In genomic region chr9:109894921-109895758, GRCh38 we compare ENCODE assay signal across 9 cellular contexts.
DNase-seq lines count a peak whose midpoint lies in the region; ATAC-seq lines count a peak whose summit lies in the region.
"Had no signal": no experiment of that assay in that cellular context is flagged by ENCODE, and none has a peak within 500 bp of the region (broad histone marks: within the 10 kb centered on the region; RNA-seq: fewer than 3 reads in every experiment).

No MANE protein-coding gene starts in this region.

- H3K9me3 Mint-ChIP-seq in activated naive CD4-positive, alpha-beta T cell treated with anti-CD3 and anti-CD28 coated beads for 36 hours = peaks cover 2% of the 10 kb centered on the region
- H3K9me3 Mint-ChIP-seq in activated naive CD4-positive, alpha-beta T cell treated with anti-CD3 and anti-CD28 coated beads, Interleukin-2, amount 10 ng/mL, durations not matched to agents 7 days and 5 days = no peaks in the 10 kb centered on the region
- H3K9me3 Mint-ChIP-seq in activated naive CD8-positive, alpha-beta T cell treated with anti-CD3 and anti-CD28 coated beads for 36 hours = no peaks in the 10 kb centered on the region
- H3K9me3 Mint-ChIP-seq in stimulated activated effector memory CD8-positive, alpha-beta T cell treated with anti-CD3 and anti-CD28 coated beads, Interleukin-12 subunit alpha, Interleukin-12 subunit beta, amount 100 ng/mL, for 72 hours = no peaks in the 10 kb centered on the region
- H3K9me3 Mint-ChIP-seq in CD8-positive, alpha-beta memory T cell = no peaks in the 10 kb centered on the region
- H3K9me3 Mint-ChIP-seq: CD4-positive, CD25-positive, alpha-beta regulatory T cell had no signal

- no peaks in the 10 kb centered on the region for H3K9me3 ChIP-seq in effector memory CD4-positive, alpha-beta T cell (ENCODE audit: control insufficient read depth, low read length)
- H3K9me3 ChIP-seq in CD8-positive, alpha-beta memory T cell (ENCODE audit: low read length) = no peaks in the 10 kb centered on the region

- H3K27me3 Mint-ChIP-seq in activated naive CD4-positive, alpha-beta T cell treated with anti-CD3 and anti-CD28 coated beads for 36 hours (ENCODE audit: low read depth) = no peaks in the 10 kb centered on the region
- no peaks in the 10 kb centered on the region for H3K27me3 Mint-ChIP-seq in activated naive CD4-positive, alpha-beta T cell treated with anti-CD3 and anti-CD28 coated beads, Interleukin-2, amount 10 ng/mL, durations not matched to agents 7 days and 5 days
- no peaks in the 10 kb centered on the region for H3K27me3 Mint-ChIP-seq in activated naive CD8-positive, alpha-beta T cell treated with anti-CD3 and anti-CD28 coated beads for 36 hours
- peaks cover 0 to 5% of the 10 kb centered on the region in 2 donors for H3K27me3 Mint-ChIP-seq in CD8-positive, alpha-beta memory T cell

- peak; percentile 89 for DNase-seq in activated naive CD4-positive, alpha-beta T cell treated with anti-CD3 and anti-CD28 coated beads for 36 hours
- DNase-seq in activated naive CD4-positive, alpha-beta T cell treated with anti-CD3 and anti-CD28 coated beads, Interleukin-2, amount 10 ng/mL, durations not matched to agents 7 days and 5 days = no peak
- peak; percentile 26 for DNase-seq in activated naive CD8-positive, alpha-beta T cell treated with anti-CD3 and anti-CD28 coated beads for 36 hours
- no peak for DNase-seq in stimulated activated effector memory CD8-positive, alpha-beta T cell treated with anti-CD3 and anti-CD28 coated beads, Interleukin-12 subunit alpha, Interleukin-12 subunit beta, amount 100 ng/mL, for 72 hours (ENCODE audit: low spot score in 2 of 2)
- no peak for DNase-seq in NCI-H69 (lab: John Stamatoyannopoulos, UW)
- no peak for DNase-seq in effector memory CD4-positive, alpha-beta T cell
- no peak for DNase-seq in CD8-positive, alpha-beta memory T cell
- DNase-seq: CD4-positive, CD25-positive, alpha-beta regulatory T cell had no signal

- H3K27me3 ChIP-seq in effector memory CD4-positive, alpha-beta T cell (replicated peaks; ENCODE audit: control insufficient read depth, insufficient read depth, low read length, poor library complexity, severe bottlenecking) = no peaks in the 10 kb centered on the region
- H3K27me3 ChIP-seq in CD8-positive, alpha-beta memory T cell (ENCODE audit: insufficient read depth, low read length, poor library complexity, severe bottlenecking) = no peaks in the 10 kb centered on the region

- peak overlapping the region; percentile 92 for H3K27ac Mint-ChIP-seq in activated naive CD4-positive, alpha-beta T cell treated with anti-CD3 and anti-CD28 coated beads for 36 hours
- no peak overlapping the region for H3K27ac Mint-ChIP-seq in activated naive CD4-positive, alpha-beta T cell treated with anti-CD3 and anti-CD28 coated beads, Interleukin-2, amount 10 ng/mL, durations not matched to agents 7 days and 5 days
- peak overlapping the region; percentile 65 for H3K27ac Mint-ChIP-seq in activated naive CD8-positive, alpha-beta T cell treated with anti-CD3 and anti-CD28 coated beads for 36 hours
- no peak overlapping the region for H3K27ac Mint-ChIP-seq in stimulated activated effector memory CD8-positive, alpha-beta T cell treated with anti-CD3 and anti-CD28 coated beads, Interleukin-12 subunit alpha, Interleukin-12 subunit beta, amount 100 ng/mL, for 72 hours
- no peak overlapping the region for H3K27ac Mint-ChIP-seq in CD8-positive, alpha-beta memory T cell
- H3K27ac Mint-ChIP-seq: CD4-positive, CD25-positive, alpha-beta regulatory T cell had no signal

- POLR2A ChIA-PET in CD8-positive, alpha-beta memory T cell (lab: Charles Lee) = no interaction called here

- peak overlapping the region; percentile 45 for H3K4me3 Mint-ChIP-seq in activated naive CD4-positive, alpha-beta T cell treated with anti-CD3 and anti-CD28 coated beads for 36 hours
- H3K4me3 Mint-ChIP-seq in activated naive CD4-positive, alpha-beta T cell treated with anti-CD3 and anti-CD28 coated beads, Interleukin-2, amount 10 ng/mL, durations not matched to agents 7 days and 5 days = no peak overlapping the region
- no peak overlapping the region for H3K4me3 Mint-ChIP-seq in activated naive CD8-positive, alpha-beta T cell treated with anti-CD3 and anti-CD28 coated beads for 36 hours
- H3K4me3 Mint-ChIP-seq in stimulated activated effector memory CD8-positive, alpha-beta T cell treated with anti-CD3 and anti-CD28 coated beads, Interleukin-12 subunit alpha, Interleukin-12 subunit beta, amount 100 ng/mL, for 72 hours = no peak overlapping the region
- H3K4me3 Mint-ChIP-seq in CD8-positive, alpha-beta memory T cell = no peak overlapping the region
- H3K4me3 Mint-ChIP-seq: CD4-positive, CD25-positive, alpha-beta regulatory T cell had no signal

- CTCF ChIA-PET in activated naive CD4-positive, alpha-beta T cell treated with anti-CD3 and anti-CD28 coated beads for 36 hours (lab: Charles Lee) = no interaction called here
- CTCF ChIA-PET in activated naive CD4-positive, alpha-beta T cell treated with anti-CD3 and anti-CD28 coated beads, Interleukin-2, amount 10 ng/mL, durations not matched to agents 7 days and 5 days (lab: Charles Lee) = interaction anchor here (1.1 kb wide), 1 partner anchor 248 kb away, joined by 4 read pairs; no protein-coding TSS in a partner anchor
- CTCF ChIA-PET in CD8-positive, alpha-beta memory T cell (lab: Charles Lee) = no interaction called here

- no peak overlapping the region for H3K27ac ChIP-seq in effector memory CD4-positive, alpha-beta T cell (ENCODE audit: insufficient read depth, low read length, poor library complexity, severe bottlenecking)
- H3K27ac ChIP-seq in CD8-positive, alpha-beta memory T cell (ENCODE audit: low read depth, low read length) = no peak overlapping the region

- no peaks in the 10 kb centered on the region for H3K36me3 ChIP-seq in effector memory CD4-positive, alpha-beta T cell (ENCODE audit: control insufficient read depth, insufficient read depth, low read length)
- H3K36me3 ChIP-seq in CD8-positive, alpha-beta memory T cell (ENCODE audit: insufficient read depth, low read length) = no peaks in the 10 kb centered on the region

- no peaks in the 10 kb centered on the region for H3K4me1 ChIP-seq in effector memory CD4-positive, alpha-beta T cell (ENCODE audit: control insufficient read depth, insufficient read depth, low read length, poor library complexity, severe bottlenecking)
- H3K4me1 ChIP-seq in CD8-positive, alpha-beta memory T cell (ENCODE audit: insufficient read depth, low read length) = no peaks in the 10 kb centered on the region

- H3K4me1 Mint-ChIP-seq in activated naive CD4-positive, alpha-beta T cell treated with anti-CD3 and anti-CD28 coated beads for 36 hours (ENCODE audit: low read depth) = peaks cover 36% of the 10 kb centered on the region
- H3K4me1 Mint-ChIP-seq in activated naive CD4-positive, alpha-beta T cell treated with anti-CD3 and anti-CD28 coated beads, Interleukin-2, amount 10 ng/mL, durations not matched to agents 7 days and 5 days = peaks cover 38% of the 10 kb centered on the region
- H3K4me1 Mint-ChIP-seq in activated naive CD8-positive, alpha-beta T cell treated with anti-CD3 and anti-CD28 coated beads for 36 hours = peaks cover 11% of the 10 kb centered on the region
- peaks cover 12% of the 10 kb centered on the region for H3K4me1 Mint-ChIP-seq in stimulated activated effector memory CD8-positive, alpha-beta T cell treated with anti-CD3 and anti-CD28 coated beads, Interleukin-12 subunit alpha, Interleukin-12 subunit beta, amount 100 ng/mL, for 72 hours
- H3K4me1 Mint-ChIP-seq in CD8-positive, alpha-beta memory T cell = no peaks in the 10 kb centered on the region

- H3K4me3 ChIP-seq in effector memory CD4-positive, alpha-beta T cell (ENCODE audit: insufficient read depth, low read depth, low read length, poor library complexity, severe bottlenecking) = no peak overlapping the region
- H3K4me3 ChIP-seq in CD8-positive, alpha-beta memory T cell (ENCODE audit: low read length) = no peak overlapping the region

- peak; percentile 61 for ATAC-seq in HG03135 (IDR thresholded peaks at IDR 0.05; ENCODE audit: unreplicated experiment)
- ATAC-seq in stimulated activated effector memory CD8-positive, alpha-beta T cell treated with anti-CD3 and anti-CD28 coated beads, Interleukin-12 subunit alpha, Interleukin-12 subunit beta, amount 100 ng/mL, for 72 hours = peak; percentile 60

- peaks cover 2% of the 10 kb centered on the region for H3K36me3 Mint-ChIP-seq in activated naive CD4-positive, alpha-beta T cell treated with anti-CD3 and anti-CD28 coated beads for 36 hours (ENCODE audit: low read depth)
- H3K36me3 Mint-ChIP-seq in activated naive CD4-positive, alpha-beta T cell treated with anti-CD3 and anti-CD28 coated beads, Interleukin-2, amount 10 ng/mL, durations not matched to agents 7 days and 5 days = no peaks in the 10 kb centered on the region
- H3K36me3 Mint-ChIP-seq in activated naive CD8-positive, alpha-beta T cell treated with anti-CD3 and anti-CD28 coated beads for 36 hours = no peaks in the 10 kb centered on the region
- H3K36me3 Mint-ChIP-seq in stimulated activated effector memory CD8-positive, alpha-beta T cell treated with anti-CD3 and anti-CD28 coated beads, Interleukin-12 subunit alpha, Interleukin-12 subunit beta, amount 100 ng/mL, for 72 hours = no peaks in the 10 kb centered on the region
- no peaks in the 10 kb centered on the region for H3K36me3 Mint-ChIP-seq in CD8-positive, alpha-beta memory T cell
- H3K36me3 Mint-ChIP-seq: CD4-positive, CD25-positive, alpha-beta regulatory T cell had no signal

- intact Hi-C loops in activated naive CD4-positive, alpha-beta T cell treated with anti-CD3 and anti-CD28 coated beads for 36 hours (cut with micrococcal nuclease) = loop anchor here (1.0 to 2.0 kb wide), 9 partner anchors 9 to 784 kb away; partner anchors contain the start of gene TXN

Comparison
In these comparisons a context has a peak if more than half of its experiments do, and no peak if none do; other contexts are left out.
1. DNase-seq: peak in activated naive CD4-positive, alpha-beta T cell treated with anti-CD3 and anti-CD28 coated beads for 36 hours (single experiment) and activated naive CD8-positive, alpha-beta T cell treated with anti-CD3 and anti-CD28 coated beads for 36 hours (single experiment); none in activated naive CD4-positive, alpha-beta T cell treated with anti-CD3 and anti-CD28 coated beads, Interleukin-2, amount 10 ng/mL, durations not matched to agents 7 days and 5 days (single experiment), stimulated activated effector memory CD8-positive, alpha-beta T cell treated with anti-CD3 and anti-CD28 coated beads, Interleukin-12 subunit alpha, Interleukin-12 subunit beta, amount 100 ng/mL, for 72 hours (0 of 2), NCI-H69 (single experiment), effector memory CD4-positive, alpha-beta T cell (0 of 3) and CD8-positive, alpha-beta memory T cell (0 of 5).
2. H3K27ac Mint-ChIP-seq: peak in activated naive CD4-positive, alpha-beta T cell treated with anti-CD3 and anti-CD28 coated beads for 36 hours (single experiment) and activated naive CD8-positive, alpha-beta T cell treated with anti-CD3 and anti-CD28 coated beads for 36 hours (single experiment); none in activated naive CD4-positive, alpha-beta T cell treated with anti-CD3 and anti-CD28 coated beads, Interleukin-2, amount 10 ng/mL, durations not matched to agents 7 days and 5 days (single experiment), stimulated activated effector memory CD8-positive, alpha-beta T cell treated with anti-CD3 and anti-CD28 coated beads, Interleukin-12 subunit alpha, Interleukin-12 subunit beta, amount 100 ng/mL, for 72 hours (single experiment) and CD8-positive, alpha-beta memory T cell (0 of 8).